In genomic region chr16:75433732-75434413, GRCh38 we compare ENCODE assay signal across 1 cellular context.
TF ChIP-seq lines count a peak whose summit lies in the region.

No MANE protein-coding gene starts in this region.

TF ChIP-seq in HepG2, 621 proteins besides CTCF, POLR2A, EP300 and RAD21 (continued from another document and continues in another):
- peak; percentile 77; the same call in 1 of the 2 replicates for TF ChIP-seq TFDP1 (CRISPR knock-in tag; IDR thresholded peaks at IDR 0.05; ENCODE audit: borderline replicate concordance)
- no peak for TF ChIP-seq HHEX (CRISPR knock-in tag; IDR thresholded peaks at IDR 0.05)
- TF ChIP-seq JUNB (CRISPR knock-in tag; IDR thresholded peaks at IDR 0.05; ENCODE audit: borderline replicate concordance): peak; percentile 66; the same call in 1 of the 2 replicates
- TF ChIP-seq CHD2 (IDR thresholded peaks at IDR 0.05; ENCODE audit: low read depth, low read length): 0 out of 2 replicates have a peak, but pooled peaks have one; percentile 42
- peak; percentile 40; the same call in 1 of the 2 replicates for TF ChIP-seq ZBTB33 (CRISPR knock-in tag; IDR thresholded peaks at IDR 0.05)
- TF ChIP-seq RFXAP (CRISPR knock-in tag; IDR thresholded peaks at IDR 0.05; ENCODE audit: borderline replicate concordance): no peak; the same call in 1 of the 2 replicates
- TF ChIP-seq ZNF609 (CRISPR knock-in tag; IDR thresholded peaks at IDR 0.05; ENCODE audit: borderline replicate concordance): no peak
- TF ChIP-seq HBP1 (CRISPR knock-in tag; IDR thresholded peaks at IDR 0.05; ENCODE audit: low read depth): 0 out of 2 replicates have a peak, but pooled peaks have one; percentile 47
- no peak for TF ChIP-seq DZIP1 (CRISPR knock-in tag; IDR thresholded peaks at IDR 0.05)
- no peak for TF ChIP-seq SIX4 (CRISPR knock-in tag; IDR thresholded peaks at IDR 0.05)
- no peak for TF ChIP-seq DNMT1 (CRISPR knock-in tag; IDR thresholded peaks at IDR 0.05)
- peak; percentile 21; the same call in 1 of the 2 replicates for TF ChIP-seq SALL2 (CRISPR knock-in tag; IDR thresholded peaks at IDR 0.05)
- no peak for TF ChIP-seq ZGPAT (CRISPR knock-in tag; IDR thresholded peaks at IDR 0.05)
- no peak for TF ChIP-seq THYN1 (CRISPR knock-in tag; IDR thresholded peaks at IDR 0.05; ENCODE audit: borderline replicate concordance, low read depth)
- TF ChIP-seq KLF9 (CRISPR knock-in tag; IDR thresholded peaks at IDR 0.05; ENCODE audit: low read depth): peak; percentile 73; the same call in 1 of the 2 replicates
- TF ChIP-seq GATAD2A (CRISPR knock-in tag; IDR thresholded peaks at IDR 0.05): 0 out of 2 replicates have a peak, but pooled peaks have one; percentile 11
- peak; percentile 87; the same call in 1 of the 2 replicates for TF ChIP-seq CAMTA2 (CRISPR knock-in tag; IDR thresholded peaks at IDR 0.05; ENCODE audit: borderline replicate concordance)
- TF ChIP-seq, protein P1, sequence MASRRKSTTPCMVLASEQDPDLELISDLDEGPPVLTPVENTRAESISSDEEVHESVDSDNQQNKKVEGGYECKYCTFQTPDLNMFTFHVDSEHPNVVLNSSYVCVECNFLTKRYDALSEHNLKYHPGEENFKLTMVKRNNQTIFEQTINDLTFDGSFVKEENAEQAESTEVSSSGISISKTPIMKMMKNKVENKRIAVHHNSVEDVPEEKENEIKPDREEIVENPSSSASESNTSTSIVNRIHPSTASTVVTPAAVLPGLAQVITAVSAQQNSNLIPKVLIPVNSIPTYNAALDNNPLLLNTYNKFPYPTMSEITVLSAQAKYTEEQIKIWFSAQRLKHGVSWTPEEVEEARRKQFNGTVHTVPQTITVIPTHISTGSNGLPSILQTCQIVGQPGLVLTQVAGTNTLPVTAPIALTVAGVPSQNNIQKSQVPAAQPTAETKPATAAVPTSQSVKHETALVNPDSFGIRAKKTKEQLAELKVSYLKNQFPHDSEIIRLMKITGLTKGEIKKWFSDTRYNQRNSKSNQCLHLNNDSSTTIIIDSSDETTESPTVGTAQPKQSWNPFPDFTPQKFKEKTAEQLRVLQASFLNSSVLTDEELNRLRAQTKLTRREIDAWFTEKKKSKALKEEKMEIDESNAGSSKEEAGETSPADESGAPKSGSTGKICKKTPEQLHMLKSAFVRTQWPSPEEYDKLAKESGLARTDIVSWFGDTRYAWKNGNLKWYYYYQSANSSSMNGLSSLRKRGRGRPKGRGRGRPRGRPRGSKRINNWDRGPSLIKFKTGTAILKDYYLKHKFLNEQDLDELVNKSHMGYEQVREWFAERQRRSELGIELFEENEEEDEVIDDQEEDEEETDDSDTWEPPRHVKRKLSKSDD (CRISPR knock-in tag; IDR thresholded peaks at IDR 0.05; ENCODE audit: low read depth): 0 out of 2 replicates have a peak, but pooled peaks have one; percentile 78
- TF ChIP-seq ZKSCAN1 (IDR thresholded peaks at IDR 0.05; ENCODE audit: low read length): no peak
- TF ChIP-seq, protein P2, sequence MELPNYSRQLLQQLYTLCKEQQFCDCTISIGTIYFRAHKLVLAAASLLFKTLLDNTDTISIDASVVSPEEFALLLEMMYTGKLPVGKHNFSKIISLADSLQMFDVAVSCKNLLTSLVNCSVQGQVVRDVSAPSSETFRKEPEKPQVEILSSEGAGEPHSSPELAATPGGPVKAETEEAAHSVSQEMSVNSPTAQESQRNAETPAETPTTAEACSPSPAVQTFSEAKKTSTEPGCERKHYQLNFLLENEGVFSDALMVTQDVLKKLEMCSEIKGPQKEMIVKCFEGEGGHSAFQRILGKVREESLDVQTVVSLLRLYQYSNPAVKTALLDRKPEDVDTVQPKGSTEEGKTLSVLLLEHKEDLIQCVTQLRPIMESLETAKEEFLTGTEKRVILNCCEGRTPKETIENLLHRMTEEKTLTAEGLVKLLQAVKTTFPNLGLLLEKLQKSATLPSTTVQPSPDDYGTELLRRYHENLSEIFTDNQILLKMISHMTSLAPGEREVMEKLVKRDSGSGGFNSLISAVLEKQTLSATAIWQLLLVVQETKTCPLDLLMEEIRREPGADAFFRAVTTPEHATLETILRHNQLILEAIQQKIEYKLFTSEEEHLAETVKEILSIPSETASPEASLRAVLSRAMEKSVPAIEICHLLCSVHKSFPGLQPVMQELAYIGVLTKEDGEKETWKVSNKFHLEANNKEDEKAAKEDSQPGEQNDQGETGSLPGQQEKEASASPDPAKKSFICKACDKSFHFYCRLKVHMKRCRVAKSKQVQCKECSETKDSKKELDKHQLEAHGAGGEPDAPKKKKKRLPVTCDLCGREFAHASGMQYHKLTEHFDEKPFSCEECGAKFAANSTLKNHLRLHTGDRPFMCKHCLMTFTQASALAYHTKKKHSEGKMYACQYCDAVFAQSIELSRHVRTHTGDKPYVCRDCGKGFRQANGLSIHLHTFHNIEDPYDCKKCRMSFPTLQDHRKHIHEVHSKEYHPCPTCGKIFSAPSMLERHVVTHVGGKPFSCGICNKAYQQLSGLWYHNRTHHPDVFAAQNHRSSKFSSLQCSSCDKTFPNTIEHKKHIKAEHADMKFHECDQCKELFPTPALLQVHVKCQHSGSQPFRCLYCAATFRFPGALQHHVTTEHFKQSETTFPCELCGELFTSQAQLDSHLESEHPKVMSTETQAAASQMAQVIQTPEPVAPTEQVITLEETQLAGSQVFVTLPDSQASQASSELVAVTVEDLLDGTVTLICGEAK (IDR thresholded peaks at IDR 0.05): no peak
- TF ChIP-seq, protein P2 (CRISPR knock-in tag; IDR thresholded peaks at IDR 0.05): peak; percentile 66
- no peak for TF ChIP-seq CBX1 (IDR thresholded peaks at IDR 0.05; ENCODE audit: low read depth)
